ENCODE assay signal across 16 cellular contexts in genomic region chr7:96198047-96198636, GRCh38.
"Had no signal": no experiment of that assay in that cellular context is flagged by ENCODE, and none has a peak within 500 bp of the region (broad histone marks: within the 10 kb centered on the region; RNA-seq: fewer than 3 reads in every experiment).

No MANE protein-coding gene starts in this region.

- H3K27me3 Mint-ChIP-seq: activated naive CD4-positive, alpha-beta T cell treated with anti-CD3 and anti-CD28 coated beads, Interleukin-2, amount 10 ng/mL, durations not matched to agents 7 days and 5 days; natural killer cell treated with Interleukin-12 subunit alpha and Interleukin-12 subunit beta and Interleukin-15 and Interleukin-18, amount 100 ng/mL, for 72 hours; stimulated activated naive B cell treated with anti-CD40 and anti-IgM and Interleukin-4, amounts not matched to agents 10 μg/mL and 1 μg/mL and 100 μg/mL, for 72 hours had no signal

- H3K27ac Mint-ChIP-seq: activated naive CD4-positive, alpha-beta T cell treated with anti-CD3 and anti-CD28 coated beads, Interleukin-2, amount 10 ng/mL, durations not matched to agents 7 days and 5 days; activated T-helper 2 cell treated with anti-CD3 and anti-CD28 coated beads, Interferon-gamma antibody, Interleukin-2, Interleukin-4, amounts not matched to agents 10 μg/mL and 5 μg/mL and 100 μg/mL, durations not matched to agents 14 hours and 24 hours and 36 hours; natural killer cell treated with Interleukin-12 subunit alpha and Interleukin-12 subunit beta and Interleukin-15 and Interleukin-18, amount 100 ng/mL, for 72 hours; stimulated activated naive B cell treated with anti-CD40 and anti-IgM and Interleukin-4, amounts not matched to agents 10 μg/mL and 1 μg/mL and 100 μg/mL, for 72 hours had no signal

- H3K4me1 Mint-ChIP-seq: activated naive CD4-positive, alpha-beta T cell treated with anti-CD3 and anti-CD28 coated beads, Interleukin-2, amount 10 ng/mL, durations not matched to agents 7 days and 5 days had no signal

- H3K4me3 Mint-ChIP-seq: activated naive CD4-positive, alpha-beta T cell treated with anti-CD3 and anti-CD28 coated beads, Interleukin-2, amount 10 ng/mL, durations not matched to agents 7 days and 5 days; natural killer cell treated with Interleukin-12 subunit alpha and Interleukin-12 subunit beta and Interleukin-15 and Interleukin-18, amount 100 ng/mL, for 72 hours; stimulated activated naive B cell treated with anti-CD40 and anti-IgM and Interleukin-4, amounts not matched to agents 10 μg/mL and 1 μg/mL and 100 μg/mL, for 72 hours had no signal

- DNase-seq: activated CD4-positive, alpha-beta T cell treated with anti-CD3 and anti-CD28 coated beads, Interleukin-2, amount 50 U/mL, for 1 hour; activated CD4-positive, CD25-positive, alpha-beta regulatory T cell; activated CD8-positive, alpha-beta memory T cell treated with anti-CD3 and anti-CD28 coated beads for 24 hours; activated naive CD4-positive, alpha-beta T cell treated with anti-CD3 and anti-CD28 coated beads, Interleukin-2, amount 10 ng/mL, durations not matched to agents 7 days and 5 days; mesenchymal stem cell; nucleus accumbens; right cardiac atrium; stimulated activated CD4-positive, alpha-beta T cell treated with anti-CD3 and anti-CD28 coated beads, Interleukin-15, amount 100 ng/mL, for 24 hours; stimulated activated CD4-positive, alpha-beta T cell treated with anti-CD3 and anti-CD28 coated beads, Interleukin-4, amount 100 ng/mL, for 1 hour; stimulated activated naive B cell treated with anti-CD40 and anti-IgM and Interleukin-4, amounts not matched to agents 10 μg/mL and 1 μg/mL and 100 μg/mL, for 72 hours; T-helper 2 cell; thyroid gland had no signal

- H3K9me3 Mint-ChIP-seq: activated naive CD4-positive, alpha-beta T cell treated with anti-CD3 and anti-CD28 coated beads, Interleukin-2, amount 10 ng/mL, durations not matched to agents 7 days and 5 days; activated T-helper 2 cell treated with anti-CD3 and anti-CD28 coated beads, Interferon-gamma antibody, Interleukin-2, Interleukin-4, amounts not matched to agents 10 μg/mL and 5 μg/mL and 100 μg/mL, durations not matched to agents 14 hours and 24 hours and 36 hours; natural killer cell treated with Interleukin-12 subunit alpha and Interleukin-12 subunit beta and Interleukin-15 and Interleukin-18, amount 100 ng/mL, for 72 hours; stimulated activated naive B cell treated with anti-CD40 and anti-IgM and Interleukin-4, amounts not matched to agents 10 μg/mL and 1 μg/mL and 100 μg/mL, for 72 hours had no signal

- H3K36me3 Mint-ChIP-seq: activated naive CD4-positive, alpha-beta T cell treated with anti-CD3 and anti-CD28 coated beads, Interleukin-2, amount 10 ng/mL, durations not matched to agents 7 days and 5 days; natural killer cell treated with Interleukin-12 subunit alpha and Interleukin-12 subunit beta and Interleukin-15 and Interleukin-18, amount 100 ng/mL, for 72 hours had no signal

- H3K4me3 ChIP-seq: ascending aorta, skin epidermis, thyroid gland had no signal
